ENCODE assay signal across 12 cellular contexts in the genomic region with DNA sequence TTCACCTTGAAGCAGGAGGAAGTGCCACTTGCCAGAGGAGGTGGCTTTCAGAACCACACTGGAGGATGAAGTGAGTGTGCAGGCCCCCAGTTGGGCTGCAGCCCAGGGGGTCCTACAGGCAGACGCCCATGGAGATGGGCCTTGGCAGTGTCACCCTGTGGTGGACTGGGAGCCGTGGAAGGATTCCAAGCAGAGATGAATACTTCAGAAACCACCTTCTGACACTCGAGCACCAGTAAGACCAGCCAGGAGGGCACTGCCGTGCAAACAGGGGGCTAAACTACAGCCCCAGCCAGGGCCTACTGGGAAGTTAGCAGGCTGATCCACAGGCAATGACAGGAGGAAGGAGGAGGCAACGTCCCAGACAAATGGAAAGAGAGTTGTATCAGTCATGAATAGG. TPM values are rescaled to one million over a fixed set of nuclear protein-coding genes. Genes with fewer than 3 reads are reported as not detected.
DNase-seq lines count a peak whose midpoint lies in the region; ATAC-seq and TF ChIP-seq lines count a peak whose summit lies in the region.
"Had no signal": no experiment of that assay in that cellular context is flagged by ENCODE, and none has a peak within 500 bp of the region (broad histone marks: within the 10 kb centered on the region; RNA-seq: fewer than 3 reads in every experiment).

No MANE protein-coding gene starts in this region.

- POLR2A ChIA-PET in MCF 10A (lab: Yijun Ruan, JAX): no interaction called here

- H3K27me3 Mint-ChIP-seq in MCF 10A (ENCODE audit: insufficient read depth, unreplicated experiment) (no peaks in the 10 kb centered on the region), chondrocyte (ENCODE audit: low read depth) (no peaks in the 10 kb centered on the region), nephron progenitor cell (ENCODE audit: low read depth, poor library complexity) (no peaks in the 10 kb centered on the region)

- H3K4me3 ChIP-seq in mammary epithelial cell (replicated peaks in 1 of 3; ENCODE audit: insufficient read depth in 1 of 3, low read depth in 2 of 3, low read length in 3 of 3) (no peak overlapping the region), transverse colon (no peak overlapping the region), right lobe of liver (no peak overlapping the region)

- H3K36me3 Mint-ChIP-seq in MCF 10A (ENCODE audit: insufficient read depth, unreplicated experiment) (peaks cover 19% of the 10 kb centered on the region), chondrocyte (ENCODE audit: low read depth) (peaks cover 24% of the 10 kb centered on the region), nephron progenitor cell (ENCODE audit: low read depth) (peaks cover 61% of the 10 kb centered on the region)

- no peak for TF ChIP-seq CTCF in MCF 10A (IDR thresholded peaks at IDR 0.05; ENCODE audit: unreplicated experiment)
- no peak for TF ChIP-seq CTCF in mammary epithelial cell (conservative IDR thresholded peaks at IDR 0.05 in 1 of 2, IDR thresholded peaks at IDR 0.05 in 1 of 2; ENCODE audit: extremely low read depth in 1 of 2, insufficient read depth in 1 of 2, low read depth in 1 of 2, low read length in 2 of 2)
- TF ChIP-seq CTCF in chondrocyte (IDR thresholded peaks at IDR 0.05): no peak
- TF ChIP-seq CTCF in nephron progenitor cell (IDR thresholded peaks at IDR 0.05): no peak
- TF ChIP-seq CTCF in transverse colon (IDR thresholded peaks at IDR 0.05): no peak
- no peak for TF ChIP-seq CTCF in right lobe of liver (IDR thresholded peaks at IDR 0.05)

- no peaks in the 10 kb centered on the region for H3K9me3 ChIP-seq in mammary epithelial cell (replicated peaks; ENCODE audit: insufficient read depth, low read length)
- H3K9me3 ChIP-seq in transverse colon: no peaks in the 10 kb centered on the region
- no peaks in the 10 kb centered on the region for H3K9me3 ChIP-seq in right lobe of liver

- no peak overlapping the region for H3K9ac ChIP-seq in mammary epithelial cell (ENCODE audit: insufficient read depth, low read length)

- intact Hi-C loops in MCF 10A (cut with micrococcal nuclease): loop anchor here (10.0 kb wide), 1 partner anchor 216 kb away; no protein-coding TSS in a partner anchor
- intact Hi-C loops in mammary epithelial cell (cut with micrococcal nuclease): loop anchor here (10.0 kb wide), 1 partner anchor 216 kb away; no protein-coding TSS in a partner anchor
- intact Hi-C loops in transverse colon (cut with DNase I; ENCODE audit: low total_unique reads): loop anchor here (10.0 kb wide), 1 partner anchor 56 kb away; a partner anchor contains a TSS
- intact Hi-C loops in right lobe of liver (cut with DNase I): no loop called here

- ATAC-seq in HG03135 (IDR thresholded peaks at IDR 0.05; ENCODE audit: unreplicated experiment): no peak
- no peak for ATAC-seq in right lobe of liver
- ATAC-seq: PC-3 had no signal

- H3K4me3 Mint-ChIP-seq in MCF 10A (ENCODE audit: unreplicated experiment) (no peak overlapping the region), chondrocyte (ENCODE audit: unreplicated experiment) (no peak overlapping the region), nephron progenitor cell (no peak overlapping the region)

- H4K20me1 ChIP-seq in mammary epithelial cell (ENCODE audit: insufficient read depth, low read length): no peaks in the 10 kb centered on the region

- peak overlapping the region; percentile 50 for H3K27ac Mint-ChIP-seq in MCF 10A (ENCODE audit: low read depth, unreplicated experiment)
- peak overlapping the region; percentile 68 for H3K27ac Mint-ChIP-seq in chondrocyte (ENCODE audit: unreplicated experiment)
- peak overlapping the region; percentile 52 for H3K27ac Mint-ChIP-seq in nephron progenitor cell

- H3K27ac ChIP-seq in mammary epithelial cell (ENCODE audit: insufficient read depth, low read depth, low read length) (no peak overlapping the region), transverse colon (peak overlapping the region; percentile 27 to 55 (median 33)), right lobe of liver (no peak overlapping the region)

- TF ChIP-seq POLR2A in transverse colon (IDR thresholded peaks at IDR 0.05) (no peak), right lobe of liver (IDR thresholded peaks at IDR 0.05) (no peak)

- TF ChIP-seq EP300 in transverse colon (IDR thresholded peaks at IDR 0.05; ENCODE audit: low read depth): no peak

- H3K9me3 Mint-ChIP-seq in MCF 10A (ENCODE audit: unreplicated experiment) (no peaks in the 10 kb centered on the region), chondrocyte (ENCODE audit: low read depth) (no peaks in the 10 kb centered on the region), nephron progenitor cell (no peaks in the 10 kb centered on the region)

- WGBS in mammary epithelial cell (ENCODE audit: low coverage, missing lambda C conversion rate): 26% methylated on average over 4 of the region's 5 CpGs
- 80% methylated on average over 1 to 5 of the region's 5 CpGs for WGBS in transverse colon (ENCODE audit: low coverage in 1 of 2), 2 donors
- WGBS in right lobe of liver (ENCODE audit: insufficient coverage, low coverage, low lambda C conversion rate, missing lambda C conversion rate): 78% methylated on average over 3 of the region's 5 CpGs

- peaks cover 94% of the 10 kb centered on the region for H3K79me2 ChIP-seq in mammary epithelial cell (ENCODE audit: insufficient read depth, low read length)

- H3K4me1 Mint-ChIP-seq in MCF 10A (ENCODE audit: insufficient read depth, unreplicated experiment) (peaks cover 60% of the 10 kb centered on the region), chondrocyte (ENCODE audit: low read depth) (peaks cover 100% of the 10 kb centered on the region), nephron progenitor cell (peaks cover 89% of the 10 kb centered on the region)

- no peak for DNase-seq in MCF 10A (ENCODE audit: unreplicated experiment)
- no peak for DNase-seq in mammary epithelial cell
- DNase-seq in chondrocyte (ENCODE audit: low spot score): no peak
- no peak for DNase-seq in nephron progenitor cell
- DNase-seq in transverse colon: no peak
- DNase-seq in right lobe of liver: no peak
- DNase-seq in GM19240 (ENCODE audit: insufficient read length, low spot score): no peak
- DNase-seq: activated CD4-positive, alpha-beta T cell treated with anti-CD3 and anti-CD28 coated beads for 48 hours; NCI-H1105 treated with DMSO at 0.1 percent for 48 hours; NCI-H446 treated with DMSO at 0.1 percent for 48 hours; PC-3 had no signal

- no peak overlapping the region for H3K4me2 ChIP-seq in mammary epithelial cell (ENCODE audit: insufficient read depth, low read depth, low read length)

- H3K27me3 ChIP-seq in mammary epithelial cell (ENCODE audit: insufficient read depth, low read length) (no peaks in the 10 kb centered on the region), transverse colon (no peaks in the 10 kb centered on the region), right lobe of liver (no peaks in the 10 kb centered on the region)

- CTCF ChIA-PET in MCF 10A (lab: Yijun Ruan, JAX) (interaction anchor here (0.6 kb wide), 1 partner anchor 458 kb away, joined by 5 read pairs; no protein-coding TSS in a partner anchor), mammary epithelial cell (lab: Charles Lee; ENCODE audit: low non-redundant PET) (no interaction called here)

- peaks cover 39% of the 10 kb centered on the region for H3K4me1 ChIP-seq in mammary epithelial cell (ENCODE audit: insufficient read depth, low read length)
- H3K4me1 ChIP-seq in transverse colon: peaks cover 28 to 76% (median 56%) of the 10 kb centered on the region in 4 donors
- peaks cover 0 to 5% (median 0%) of the 10 kb centered on the region in 4 donors for H3K4me1 ChIP-seq in right lobe of liver

- BruUV-seq in MCF 10A (replicated peaks; lab: Mats Ljungman, UMichigan) (no TSS peak), mammary epithelial cell (replicated peaks; lab: Mats Ljungman, UMichigan) (no TSS peak)

- in situ Hi-C loops in mammary epithelial cell (cut with MboI; ENCODE audit: low sequenced_read_pairs in 2 of 2): no loop called here
- in situ Hi-C loops in transverse colon (cut with MboI; ENCODE audit: low pct_ligation_motif_present in 1 of 4, low pct_unique_long_range_greater_than_20kb in 1 of 4, low sequenced_read_pairs in 3 of 4): no loop called here

- dilution Hi-C loops in mammary epithelial cell (cut with HindIII; ENCODE audit: low sequenced_read_pairs): no loop called here

- no peak overlapping the region for H2AFZ ChIP-seq in mammary epithelial cell (ENCODE audit: low read depth, low read length)

- H3K36me3 ChIP-seq in mammary epithelial cell (ENCODE audit: insufficient read depth, low read length) (no peaks in the 10 kb centered on the region), transverse colon (no peaks in the 10 kb centered on the region), right lobe of liver (no peaks in the 10 kb centered on the region)

RNA-seq across cellular contexts. Expression of a gene that starts 55.4 kb away (rescaled TPM):
- 31.3 and 31.7 TPM in 2 replicates for total RNA-seq in MCF 10A (2022)
- 10 to 100 TPM; 30.8 to 77.3 TPM for total RNA-seq in mammary epithelial cell
- polyA plus RNA-seq in mammary epithelial cell: 31.3 TPM
- polyA minus RNA-seq in mammary epithelial cell: 46.0 TPM
- total RNA-seq in chondrocyte: 102 to 141 TPM (median 141 TPM) in 3 replicates
- 100 to 1,000 TPM in 1 of 4 donors, 10 to 100 TPM in 3; 67.3 to 175 (median 95.0) TPM for total RNA-seq in transverse colon
- total RNA-seq in right lobe of liver: 10 to 100 TPM; 10.4 to 22.4 (median 15.2) TPM

Comparison
In these comparisons a context has a peak if more than half of its experiments do, and no peak if none do; other contexts are left out.
1. H3K27ac ChIP-seq: peak in transverse colon (4 of 4); none in mammary epithelial cell (single experiment) and right lobe of liver (0 of 3).
2. intact Hi-C loops: an anchor here in MCF 10A (10.0 kb wide), mammary epithelial cell (10.0 kb wide) and transverse colon (10.0 kb wide); none called in right lobe of liver.
3. Peak in every context shown above with its lines, with median percentiles within 50 percentile points of each other: H3K27ac Mint-ChIP-seq.